ENCODE assay signal across 8 cellular contexts in the genomic region with DNA sequence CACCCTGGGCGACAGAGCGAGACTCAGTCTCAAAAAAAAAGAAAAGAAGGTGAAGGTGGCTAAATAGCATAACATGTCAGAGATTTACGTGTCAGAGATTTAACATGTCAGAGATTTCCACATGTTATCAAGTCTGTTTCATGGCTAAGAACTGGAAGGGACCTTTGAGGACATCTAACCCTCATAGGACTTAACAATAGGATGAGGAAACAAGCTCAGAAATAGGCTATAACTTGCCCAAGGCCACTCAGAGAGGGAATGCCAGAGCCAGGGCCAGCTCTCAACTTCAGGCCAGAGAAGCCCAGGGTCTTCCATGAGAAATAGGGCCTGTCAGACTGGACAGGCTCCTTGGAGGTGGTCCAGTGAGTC. TPM values are rescaled to one million over a fixed set of nuclear protein-coding genes. Genes with fewer than 3 reads are reported as not detected.
DNase-seq lines count a peak whose midpoint lies in the region; ATAC-seq and TF ChIP-seq lines count a peak whose summit lies in the region.

No MANE protein-coding gene starts in this region.

- POLR2A ChIA-PET in activated B cell treated with CpG ODN at 0.5 μM for 24 hours (lab: Charles Lee), result interaction anchor here (0.6 to 2.7 kb wide), 16 partner anchors 8 to 646 kb away, joined by 3 to 21 read pairs (median 4); a partner anchor contains a TSS

- H3K4me2 ChIP-seq in smooth muscle cell, result peak overlapping the region; percentile 71

- H3K4me1 Mint-ChIP-seq in activated T-cell treated with anti-CD3 and anti-CD28 coated beads, Interleukin-2, amount 50 U/mL, for 4 hours (ENCODE audit: low read depth), result peaks cover 6% of the 10 kb centered on the region
- H3K4me1 Mint-ChIP-seq in activated B cell treated with CpG ODN at 0.5 μM for 24 hours, result peaks cover 13% of the 10 kb centered on the region

- DNase-seq in activated T-cell treated with anti-CD3 and anti-CD28 coated beads, Interleukin-2, amount 50 U/mL, for 4 hours, result no peak
- no peak for DNase-seq in activated T-cell treated with anti-CD3 and anti-CD28 coated beads for 4 hours
- DNase-seq in activated B cell treated with CpG ODN at 0.5 μM for 24 hours, result no peak
- no peak for DNase-seq in right cardiac atrium
- no peak for DNase-seq in smooth muscle cell (lab: John Stamatoyannopoulos, UW; ENCODE audit: unreplicated experiment)
- DNase-seq in NCI-H2081 (lab: John Stamatoyannopoulos, UW), result no peak
- DNase-seq in GDM1 (lab: John Stamatoyannopoulos, UW), result no peak
- DNase-seq in WERI-Rb-1, result no peak

- intact Hi-C loops in activated B cell treated with CpG ODN at 0.5 μM for 24 hours (cut with micrococcal nuclease) (loop anchor here (5.0 to 10.0 kb wide), 3 partner anchors 67 to 162 kb away; a partner anchor contains a TSS), right cardiac atrium (cut with DNase I) (loop anchor here in 1 of 4 donors (10.0 kb wide), 1 partner anchor 61 kb away; no protein-coding TSS in a partner anchor)

- H3K79me2 ChIP-seq in smooth muscle cell (ENCODE audit: low read depth), result no peaks in the 10 kb centered on the region

- H3K4me3 ChIP-seq in right cardiac atrium (ENCODE audit: low read length), result peak overlapping the region; percentile 38
- peak overlapping the region; percentile 43 for H3K4me3 ChIP-seq in smooth muscle cell
- no peak overlapping the region for H3K4me3 ChIP-seq in WERI-Rb-1 (ENCODE audit: low read depth, low read length)

- peak overlapping the region; percentile 75 for H3K27ac Mint-ChIP-seq in activated B cell treated with CpG ODN at 0.5 μM for 24 hours

- peak overlapping the region; percentile 77 for H3K4me3 Mint-ChIP-seq in activated T-cell treated with anti-CD3 and anti-CD28 coated beads, Interleukin-2, amount 50 U/mL, for 4 hours
- H3K4me3 Mint-ChIP-seq in activated B cell treated with CpG ODN at 0.5 μM for 24 hours, result peak overlapping the region; percentile 84

- no peaks in the 10 kb centered on the region for H3K36me3 Mint-ChIP-seq in activated T-cell treated with anti-CD3 and anti-CD28 coated beads, Interleukin-2, amount 50 U/mL, for 4 hours (ENCODE audit: insufficient read depth)
- H3K36me3 Mint-ChIP-seq in activated B cell treated with CpG ODN at 0.5 μM for 24 hours (ENCODE audit: low read depth), result no peaks in the 10 kb centered on the region

- H3K9ac ChIP-seq in smooth muscle cell (ENCODE audit: low read depth), result peak overlapping the region; percentile 17

- no peaks in the 10 kb centered on the region for H3K36me3 ChIP-seq in smooth muscle cell (ENCODE audit: low read depth)
- no peaks in the 10 kb centered on the region for H3K36me3 ChIP-seq in WERI-Rb-1

- WGBS in right cardiac atrium, result 87% methylated on average over 3 of the region's 3 CpGs
- WGBS in smooth muscle cell (ENCODE audit: low lambda C conversion rate), result 92% methylated on average over 3 of the region's 3 CpGs

- H3K4me1 ChIP-seq in right cardiac atrium (ENCODE audit: control insufficient read depth, insufficient read depth, low read length) (no peaks in the 10 kb centered on the region), smooth muscle cell (ENCODE audit: low read depth) (no peaks in the 10 kb centered on the region)

- no peaks in the 10 kb centered on the region for H3K27me3 Mint-ChIP-seq in activated T-cell treated with anti-CD3 and anti-CD28 coated beads, Interleukin-2, amount 50 U/mL, for 4 hours (ENCODE audit: low read depth)
- H3K27me3 Mint-ChIP-seq in activated B cell treated with CpG ODN at 0.5 μM for 24 hours, result no peaks in the 10 kb centered on the region

- H3K27ac ChIP-seq in right cardiac atrium (ENCODE audit: low read length) (peak overlapping the region; percentile 65), smooth muscle cell (ENCODE audit: low read depth) (no peak overlapping the region), WERI-Rb-1 (no peak overlapping the region)

- H2AFZ ChIP-seq in smooth muscle cell (ENCODE audit: low read depth), result peak overlapping the region; percentile 67

- H4K20me1 ChIP-seq in smooth muscle cell (ENCODE audit: low read depth), result no peaks in the 10 kb centered on the region

- no peaks in the 10 kb centered on the region for H3K27me3 ChIP-seq in right cardiac atrium (ENCODE audit: control insufficient read depth, insufficient read depth)
- H3K27me3 ChIP-seq in smooth muscle cell (ENCODE audit: low read depth), result no peaks in the 10 kb centered on the region
- H3K27me3 ChIP-seq in WERI-Rb-1 (ENCODE audit: insufficient read depth, low read depth, severe bottlenecking), result no peaks in the 10 kb centered on the region

- ATAC-seq in activated T-cell treated with anti-CD3 and anti-CD28 coated beads, Interleukin-2, amount 50 U/mL, for 4 hours, result no peak
- ATAC-seq in activated B cell treated with CpG ODN at 0.5 μM for 24 hours (ENCODE audit: low read depth) (no peak), right cardiac atrium (no peak)

- no peaks in the 10 kb centered on the region for H3K9me3 Mint-ChIP-seq in activated T-cell treated with anti-CD3 and anti-CD28 coated beads, Interleukin-2, amount 50 U/mL, for 4 hours
- H3K9me3 Mint-ChIP-seq in activated B cell treated with CpG ODN at 0.5 μM for 24 hours, result no peaks in the 10 kb centered on the region

- CTCF ChIA-PET in activated B cell treated with CpG ODN at 0.5 μM for 24 hours (lab: Charles Lee), result interaction anchor here (1.1 to 2.8 kb wide), 6 partner anchors 8 to 204 kb away, joined by 3 to 17 read pairs (median 6); a partner anchor contains a TSS

- H3K9me3 ChIP-seq in right cardiac atrium (ENCODE audit: control insufficient read depth, low read length) (no peaks in the 10 kb centered on the region), smooth muscle cell (replicated peaks; ENCODE audit: low read depth) (no peaks in the 10 kb centered on the region), WERI-Rb-1 (ENCODE audit: severe bottlenecking) (no peaks in the 10 kb centered on the region)

- H3F3A ChIP-seq in smooth muscle cell (ENCODE audit: low read depth), result peaks cover 3% of the 10 kb centered on the region

- TF ChIP-seq CTCF in activated B cell treated with CpG ODN at 0.5 μM for 24 hours (IDR thresholded peaks at IDR 0.05) (no peak), smooth muscle cell (IDR thresholded peaks at IDR 0.05; ENCODE audit: borderline replicate concordance, insufficient read depth, poor library complexity, severe bottlenecking) (no peak), WERI-Rb-1 (IDR thresholded peaks at IDR 0.05; ENCODE audit: low read depth, low read length) (no peak)

RNA-seq across cellular contexts. Expression of a gene that starts 26.8 kb away (rescaled TPM):
- 1 to 10 TPM; 5.3 to 7.0 (median 7.0) TPM for total RNA-seq in activated T-cell treated with anti-CD3 and anti-CD28 coated beads, Interleukin-2, amount 50 U/mL, for 4 hours
- 9.1 and 9.3 TPM in 2 replicates for total RNA-seq in activated B cell treated with CpG ODN at 0.5 μM for 24 hours
- total RNA-seq in right cardiac atrium, result 10 to 100 TPM; 22.9 to 25.1 (median 24.8) TPM
- 15.2 TPM for polyA plus RNA-seq in right cardiac atrium
- 11.2 and 11.6 TPM in 2 replicates for total RNA-seq in smooth muscle cell
- 13.0 and 13.4 TPM in 2 replicates for polyA plus RNA-seq in smooth muscle cell

RNA-seq across cellular contexts. Expression of a gene that starts 51.7 kb away (rescaled TPM):
- total RNA-seq in activated T-cell treated with anti-CD3 and anti-CD28 coated beads, Interleukin-2, amount 50 U/mL, for 4 hours, result 100 to 1,000 TPM; 111 to 115 (median 113) TPM
- total RNA-seq in activated B cell treated with CpG ODN at 0.5 μM for 24 hours (99.6 and 117 TPM in 2 replicates), right cardiac atrium (10 to 100 TPM; 46.6 to 64.9 (median 49.8) TPM), smooth muscle cell (66.1 and 73.0 TPM in 2 replicates)
- polyA plus RNA-seq in right cardiac atrium (36.1 TPM), smooth muscle cell (92.5 and 107 TPM in 2 replicates)

RNA-seq across cellular contexts. Expression of a gene that starts 51.9 kb away (rescaled TPM):
- 1 to 10 TPM; 2.8 to 4.7 (median 4.3) TPM for total RNA-seq in activated T-cell treated with anti-CD3 and anti-CD28 coated beads, Interleukin-2, amount 50 U/mL, for 4 hours
- total RNA-seq in activated B cell treated with CpG ODN at 0.5 μM for 24 hours (6.2 and 8.8 TPM in 2 replicates), right cardiac atrium (1 to 10 TPM in 2 of 4 donors, under 1 TPM in 2; 0.51 to 1.5 (median 0.92) TPM), smooth muscle cell (2.2 and 5.2 TPM in 2 replicates)
- polyA plus RNA-seq in right cardiac atrium (0.95 TPM), smooth muscle cell (3.0 and 3.5 TPM in 2 replicates)
